In genomic region chr5:138507485-138507884, GRCh38 we compare ENCODE assay signal across 1 cellular context.
TF ChIP-seq lines count a peak whose summit lies in the region.
"Not testable (repeated sequence)": the region's sequence is repeated elsewhere in the genome, so short reads cannot be mapped to it uniquely, and the experiment has no call there.

No MANE protein-coding gene starts in this region.

TF ChIP-seq in HepG2, 621 proteins besides CTCF, POLR2A, EP300 and RAD21 (continued from another document and continues in another):
- peak; percentile 39; the same call in 1 of the 2 replicates for TF ChIP-seq HMGXB3 (CRISPR knock-in tag; IDR thresholded peaks at IDR 0.05; ENCODE audit: borderline replicate concordance)
- TF ChIP-seq ZNF3 (CRISPR knock-in tag; IDR thresholded peaks at IDR 0.05): peak; percentile 78
- peak; percentile 29; the same call in 1 of the 2 replicates for TF ChIP-seq BCL6 (CRISPR knock-in tag; IDR thresholded peaks at IDR 0.05)
- TF ChIP-seq DPF2 (CRISPR knock-in tag; IDR thresholded peaks at IDR 0.05; ENCODE audit: borderline replicate concordance, low read depth): peak; percentile 53; the same call in 1 of the 2 replicates
- peak; percentile 65 for TF ChIP-seq SKI (IDR thresholded peaks at IDR 0.05; ENCODE audit: partially characterized antibody)
- peak; percentile 50; the same call in 1 of the 2 replicates for TF ChIP-seq MED1 (CRISPR knock-in tag; IDR thresholded peaks at IDR 0.05)
- TF ChIP-seq LCORL (IDR thresholded peaks at IDR 0.05): peak; percentile 68; the same call in 1 of the 2 replicates
- TF ChIP-seq LCORL (CRISPR knock-in tag; IDR thresholded peaks at IDR 0.05): peak; percentile 89
- TF ChIP-seq RARA (CRISPR knock-in tag; IDR thresholded peaks at IDR 0.05): peak; percentile 36; the same call in 1 of the 2 replicates
- TF ChIP-seq PAXIP1 (CRISPR knock-in tag; conservative IDR thresholded peaks at IDR 0.05): peak; percentile 72; the same call in 1 of the 2 replicates
- TF ChIP-seq ZKSCAN8 (CRISPR knock-in tag; IDR thresholded peaks at IDR 0.05; ENCODE audit: borderline replicate concordance): peak; percentile 64; the same call in 1 of the 2 replicates
- peak; percentile 54; the same call in 1 of the 2 replicates for TF ChIP-seq IRF2 (CRISPR knock-in tag; IDR thresholded peaks at IDR 0.05)
- not testable (repeated sequence) for TF ChIP-seq SOX13 (IDR thresholded peaks at IDR 0.05)
- peak in 1 of 2 experiments; percentile 64; a peak in 2 of 4 replicates for TF ChIP-seq SOX13 (CRISPR knock-in tag; conservative IDR thresholded peaks at IDR 0.05 in 1 of 2, IDR thresholded peaks at IDR 0.05 in 1 of 2)
- 0 out of 2 replicates have a peak, but pooled peaks have one; percentile 17 for TF ChIP-seq ZBTB21 (CRISPR knock-in tag; IDR thresholded peaks at IDR 0.05)
- 0 out of 2 replicates have a peak, but pooled peaks have one; percentile 48 for TF ChIP-seq ZNF335 (CRISPR knock-in tag; IDR thresholded peaks at IDR 0.05)
- TF ChIP-seq NAIF1 (CRISPR knock-in tag; IDR thresholded peaks at IDR 0.05; ENCODE audit: borderline replicate concordance): peak; percentile 43; the same call in 1 of the 2 replicates
- TF ChIP-seq SAP130 (CRISPR knock-in tag; IDR thresholded peaks at IDR 0.05; ENCODE audit: low read depth): peak; percentile 81
- TF ChIP-seq, protein P1, sequence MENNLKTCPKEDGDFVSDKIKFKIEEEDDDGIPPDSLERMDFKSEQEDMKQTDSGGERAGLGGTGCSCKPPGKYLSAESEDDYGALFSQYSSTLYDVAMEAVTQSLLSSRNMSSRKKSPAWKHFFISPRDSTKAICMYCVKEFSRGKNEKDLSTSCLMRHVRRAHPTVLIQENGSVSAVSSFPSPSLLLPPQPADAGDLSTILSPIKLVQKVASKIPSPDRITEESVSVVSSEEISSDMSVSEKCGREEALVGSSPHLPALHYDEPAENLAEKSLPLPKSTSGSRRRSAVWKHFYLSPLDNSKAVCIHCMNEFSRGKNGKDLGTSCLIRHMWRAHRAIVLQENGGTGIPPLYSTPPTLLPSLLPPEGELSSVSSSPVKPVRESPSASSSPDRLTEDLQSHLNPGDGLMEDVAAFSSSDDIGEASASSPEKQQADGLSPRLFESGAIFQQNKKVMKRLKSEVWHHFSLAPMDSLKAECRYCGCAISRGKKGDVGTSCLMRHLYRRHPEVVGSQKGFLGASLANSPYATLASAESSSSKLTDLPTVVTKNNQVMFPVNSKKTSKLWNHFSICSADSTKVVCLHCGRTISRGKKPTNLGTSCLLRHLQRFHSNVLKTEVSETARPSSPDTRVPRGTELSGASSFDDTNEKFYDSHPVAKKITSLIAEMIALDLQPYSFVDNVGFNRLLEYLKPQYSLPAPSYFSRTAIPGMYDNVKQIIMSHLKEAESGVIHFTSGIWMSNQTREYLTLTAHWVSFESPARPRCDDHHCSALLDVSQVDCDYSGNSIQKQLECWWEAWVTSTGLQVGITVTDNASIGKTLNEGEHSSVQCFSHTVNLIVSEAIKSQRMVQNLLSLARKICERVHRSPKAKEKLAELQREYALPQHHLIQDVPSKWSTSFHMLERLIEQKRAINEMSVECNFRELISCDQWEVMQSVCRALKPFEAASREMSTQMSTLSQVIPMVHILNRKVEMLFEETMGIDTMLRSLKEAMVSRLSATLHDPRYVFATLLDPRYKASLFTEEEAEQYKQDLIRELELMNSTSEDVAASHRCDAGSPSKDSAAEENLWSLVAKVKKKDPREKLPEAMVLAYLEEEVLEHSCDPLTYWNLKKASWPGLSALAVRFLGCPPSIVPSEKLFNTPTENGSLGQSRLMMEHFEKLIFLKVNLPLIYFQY (CRISPR knock-in tag; IDR thresholded peaks at IDR 0.05; ENCODE audit: borderline replicate concordance): peak; percentile 83; the same call in 1 of the 2 replicates
- peak; percentile 36; the same call in 1 of the 2 replicates for TF ChIP-seq PATZ1 (CRISPR knock-in tag; IDR thresholded peaks at IDR 0.05)
- peak; percentile 65; the same call in 1 of the 2 replicates for TF ChIP-seq CBX5 (CRISPR knock-in tag; IDR thresholded peaks at IDR 0.05; ENCODE audit: borderline replicate concordance)
- TF ChIP-seq KDM1A (CRISPR knock-in tag; IDR thresholded peaks at IDR 0.05): peak; percentile 59; the same call in 1 of the 2 replicates
- TF ChIP-seq SOX5 (CRISPR knock-in tag; IDR thresholded peaks at IDR 0.05; ENCODE audit: borderline replicate concordance): peak; percentile 65; the same call in 1 of the 2 replicates
- TF ChIP-seq MIXL1 (CRISPR knock-in tag; IDR thresholded peaks at IDR 0.05): 0 out of 2 replicates have a peak, but pooled peaks have one; percentile 29
- TF ChIP-seq KLF16 (CRISPR knock-in tag; IDR thresholded peaks at IDR 0.05): peak in 1 of 2 experiments; percentile 73; a peak in 2 of 4 replicates
- peak; percentile 97 for TF ChIP-seq FOSL2 (CRISPR knock-in tag; IDR thresholded peaks at IDR 0.05)
- TF ChIP-seq, protein P2, sequence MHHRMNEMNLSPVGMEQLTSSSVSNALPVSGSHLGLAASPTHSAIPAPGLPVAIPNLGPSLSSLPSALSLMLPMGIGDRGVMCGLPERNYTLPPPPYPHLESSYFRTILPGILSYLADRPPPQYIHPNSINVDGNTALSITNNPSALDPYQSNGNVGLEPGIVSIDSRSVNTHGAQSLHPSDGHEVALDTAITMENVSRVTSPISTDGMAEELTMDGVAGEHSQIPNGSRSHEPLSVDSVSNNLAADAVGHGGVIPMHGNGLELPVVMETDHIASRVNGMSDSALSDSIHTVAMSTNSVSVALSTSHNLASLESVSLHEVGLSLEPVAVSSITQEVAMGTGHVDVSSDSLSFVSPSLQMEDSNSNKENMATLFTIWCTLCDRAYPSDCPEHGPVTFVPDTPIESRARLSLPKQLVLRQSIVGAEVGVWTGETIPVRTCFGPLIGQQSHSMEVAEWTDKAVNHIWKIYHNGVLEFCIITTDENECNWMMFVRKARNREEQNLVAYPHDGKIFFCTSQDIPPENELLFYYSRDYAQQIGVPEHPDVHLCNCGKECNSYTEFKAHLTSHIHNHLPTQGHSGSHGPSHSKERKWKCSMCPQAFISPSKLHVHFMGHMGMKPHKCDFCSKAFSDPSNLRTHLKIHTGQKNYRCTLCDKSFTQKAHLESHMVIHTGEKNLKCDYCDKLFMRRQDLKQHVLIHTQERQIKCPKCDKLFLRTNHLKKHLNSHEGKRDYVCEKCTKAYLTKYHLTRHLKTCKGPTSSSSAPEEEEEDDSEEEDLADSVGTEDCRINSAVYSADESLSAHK (CRISPR knock-in tag; IDR thresholded peaks at IDR 0.05; ENCODE audit: borderline replicate concordance): peak; percentile 98
- TF ChIP-seq TBX3 (IDR thresholded peaks at IDR 0.05; ENCODE audit: borderline replicate concordance): 0 out of 2 replicates have a peak, but pooled peaks have one; percentile 12
- peak; percentile 65; the same call in 1 of the 2 replicates for TF ChIP-seq JUND (CRISPR knock-in tag; IDR thresholded peaks at IDR 0.05)
- 0 out of 2 replicates have a peak, but pooled peaks have one; percentile 36 for TF ChIP-seq ZNF652 (CRISPR knock-in tag; IDR thresholded peaks at IDR 0.05; ENCODE audit: borderline replicate concordance, low read depth)
- TF ChIP-seq MIER3 (CRISPR knock-in tag; IDR thresholded peaks at IDR 0.05; ENCODE audit: borderline replicate concordance): peak; percentile 54; the same call in 1 of the 2 replicates
- 0 out of 2 replicates have a peak, but pooled peaks have one; percentile 39 for TF ChIP-seq ZBTB7B (CRISPR knock-in tag; IDR thresholded peaks at IDR 0.05)
- peak; percentile 62 for TF ChIP-seq IKZF5 (CRISPR knock-in tag; IDR thresholded peaks at IDR 0.05)
- TF ChIP-seq ELF3 (CRISPR knock-in tag; IDR thresholded peaks at IDR 0.05): peak; percentile 58
- peak; percentile 80 for TF ChIP-seq FOXA3 (CRISPR knock-in tag; IDR thresholded peaks at IDR 0.05)
- TF ChIP-seq ZNF7 (CRISPR knock-in tag; IDR thresholded peaks at IDR 0.05): peak; percentile 97
- TF ChIP-seq, protein P3, sequence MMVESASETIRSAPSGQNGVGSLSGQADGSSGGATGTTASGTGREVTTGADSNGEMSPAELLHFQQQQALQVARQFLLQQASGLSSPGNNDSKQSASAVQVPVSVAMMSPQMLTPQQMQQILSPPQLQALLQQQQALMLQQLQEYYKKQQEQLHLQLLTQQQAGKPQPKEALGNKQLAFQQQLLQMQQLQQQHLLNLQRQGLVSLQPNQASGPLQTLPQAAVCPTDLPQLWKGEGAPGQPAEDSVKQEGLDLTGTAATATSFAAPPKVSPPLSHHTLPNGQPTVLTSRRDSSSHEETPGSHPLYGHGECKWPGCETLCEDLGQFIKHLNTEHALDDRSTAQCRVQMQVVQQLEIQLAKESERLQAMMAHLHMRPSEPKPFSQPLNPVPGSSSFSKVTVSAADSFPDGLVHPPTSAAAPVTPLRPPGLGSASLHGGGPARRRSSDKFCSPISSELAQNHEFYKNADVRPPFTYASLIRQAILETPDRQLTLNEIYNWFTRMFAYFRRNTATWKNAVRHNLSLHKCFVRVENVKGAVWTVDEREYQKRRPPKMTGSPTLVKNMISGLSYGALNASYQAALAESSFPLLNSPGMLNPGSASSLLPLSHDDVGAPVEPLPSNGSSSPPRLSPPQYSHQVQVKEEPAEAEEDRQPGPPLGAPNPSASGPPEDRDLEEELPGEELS (CRISPR knock-in tag; IDR thresholded peaks at IDR 0.05): peak; percentile 84
